19 cellular contexts compared by ENCODE assay signal in genomic region chr16:84246679-84247077, GRCh38. TPM values are rescaled to one million over a fixed set of nuclear protein-coding genes. Genes with fewer than 3 reads are reported as not detected.
DNase-seq lines count a peak whose midpoint lies in the region; ATAC-seq and TF ChIP-seq lines count a peak whose summit lies in the region.
"Had no signal": no experiment of that assay in that cellular context is flagged by ENCODE, and none has a peak within 500 bp of the region (broad histone marks: within the 10 kb centered on the region; RNA-seq: fewer than 3 reads in every experiment).

No MANE protein-coding gene starts in this region.

- no peaks in the 10 kb centered on the region for H3K9me3 Mint-ChIP-seq in progenitor cell of endocrine pancreas (ENCODE audit: low read depth)
- H3K9me3 Mint-ChIP-seq in activated CD8-positive, alpha-beta T cell treated with anti-CD3 and anti-CD28 coated beads, Interleukin-2, amount 10 ng/mL, durations not matched to agents 7 days and 5 days (ENCODE audit: insufficient read depth), result no peaks in the 10 kb centered on the region

- no peaks in the 10 kb centered on the region for H3K27me3 ChIP-seq in WERI-Rb-1 (ENCODE audit: insufficient read depth, low read depth, severe bottlenecking)
- H3K27me3 ChIP-seq: MG63 had no signal

- no peak for ATAC-seq in GM21529 (IDR thresholded peaks at IDR 0.05; ENCODE audit: unreplicated experiment)
- ATAC-seq in activated CD8-positive, alpha-beta T cell treated with anti-CD3 and anti-CD28 coated beads, Interleukin-2, amount 10 ng/mL, durations not matched to agents 7 days and 5 days, result no peak
- ATAC-seq in HG03097 (IDR thresholded peaks at IDR 0.05; ENCODE audit: low FRiP score, unreplicated experiment), result no peak
- ATAC-seq: GM12878 had no signal

- CTCF ChIA-PET in activated CD8-positive, alpha-beta T cell treated with anti-CD3 and anti-CD28 coated beads, Interleukin-2, amount 10 ng/mL, durations not matched to agents 7 days and 5 days (lab: Charles Lee), result no interaction called here

- H3K27me3 Mint-ChIP-seq in progenitor cell of endocrine pancreas, result peaks cover 16% of the 10 kb centered on the region
- H3K27me3 Mint-ChIP-seq in activated CD8-positive, alpha-beta T cell treated with anti-CD3 and anti-CD28 coated beads, Interleukin-2, amount 10 ng/mL, durations not matched to agents 7 days and 5 days (ENCODE audit: low read depth), result peaks cover 10% of the 10 kb centered on the region

- H3K4me1 Mint-ChIP-seq in progenitor cell of endocrine pancreas (ENCODE audit: low read depth), result no peaks in the 10 kb centered on the region
- H3K4me1 Mint-ChIP-seq in activated CD8-positive, alpha-beta T cell treated with anti-CD3 and anti-CD28 coated beads, Interleukin-2, amount 10 ng/mL, durations not matched to agents 7 days and 5 days (ENCODE audit: low read depth), result no peaks in the 10 kb centered on the region

- POLR2A ChIA-PET in activated CD8-positive, alpha-beta T cell treated with anti-CD3 and anti-CD28 coated beads, Interleukin-2, amount 10 ng/mL, durations not matched to agents 7 days and 5 days (lab: Charles Lee), result no interaction called here

- no peaks in the 10 kb centered on the region for H3K36me3 ChIP-seq in WERI-Rb-1
- H3K36me3 ChIP-seq: MG63 had no signal

- peak; percentile 16 for DNase-seq in NCI-H510A treated with DMSO at 0.1 percent for 48 hours (lab: John Stamatoyannopoulos, UW)
- no peak for DNase-seq in NCI-H510A (lab: John Stamatoyannopoulos, UW)
- peak; percentile 97 for DNase-seq in NCI-H524 treated with DMSO at 0.1 percent for 48 hours (lab: John Stamatoyannopoulos, UW)
- DNase-seq in WERI-Rb-1, result peak; percentile 48
- DNase-seq in progenitor cell of endocrine pancreas (ENCODE audit: low spot score, unreplicated experiment), result no peak
- no peak for DNase-seq in activated CD8-positive, alpha-beta T cell treated with anti-CD3 and anti-CD28 coated beads, Interleukin-2, amount 10 ng/mL, durations not matched to agents 7 days and 5 days
- DNase-seq: DMS79, MG63, NCI-H1417 treated with DMSO at 0.1 percent for 48 hours, NCI-H2081 treated with DMSO at 0.1 percent for 48 hours, NCI-H345, RPMI8226 had no signal

- peak overlapping the region; percentile 38 for H3K27ac Mint-ChIP-seq in progenitor cell of endocrine pancreas
- no peak overlapping the region for H3K27ac Mint-ChIP-seq in activated CD8-positive, alpha-beta T cell treated with anti-CD3 and anti-CD28 coated beads, Interleukin-2, amount 10 ng/mL, durations not matched to agents 7 days and 5 days

- H3K27ac ChIP-seq in WERI-Rb-1, result peak overlapping the region; percentile 89
- H3K27ac ChIP-seq: C4-2B, GM23248 had no signal

- TF ChIP-seq CTCF in WERI-Rb-1 (IDR thresholded peaks at IDR 0.05; ENCODE audit: low read depth, low read length) (no peak), progenitor cell of endocrine pancreas (IDR thresholded peaks at IDR 0.05; ENCODE audit: unreplicated experiment) (no peak)

- H3K9me3 ChIP-seq in WERI-Rb-1 (ENCODE audit: severe bottlenecking), result no peaks in the 10 kb centered on the region
- H3K9me3 ChIP-seq: MG63 had no signal

- no peak overlapping the region for H3K4me3 ChIP-seq in WERI-Rb-1 (ENCODE audit: low read depth, low read length)
- H3K4me3 ChIP-seq: GM12878, GM23248, MG63 had no signal

- H3K4me3 Mint-ChIP-seq in progenitor cell of endocrine pancreas (ENCODE audit: low read depth), result no peak overlapping the region
- no peak overlapping the region for H3K4me3 Mint-ChIP-seq in activated CD8-positive, alpha-beta T cell treated with anti-CD3 and anti-CD28 coated beads, Interleukin-2, amount 10 ng/mL, durations not matched to agents 7 days and 5 days

- no peaks in the 10 kb centered on the region for H3K36me3 Mint-ChIP-seq in progenitor cell of endocrine pancreas (ENCODE audit: insufficient read depth)
- H3K36me3 Mint-ChIP-seq in activated CD8-positive, alpha-beta T cell treated with anti-CD3 and anti-CD28 coated beads, Interleukin-2, amount 10 ng/mL, durations not matched to agents 7 days and 5 days (ENCODE audit: low read depth), result no peaks in the 10 kb centered on the region

RNA-seq across cellular contexts. Expression of gene KCNG4, which starts 6.9 kb away (rescaled TPM):
- total RNA-seq in progenitor cell of endocrine pancreas, result not detected in 2 replicates
- not detected for total RNA-seq in activated CD8-positive, alpha-beta T cell treated with anti-CD3 and anti-CD28 coated beads, Interleukin-2, amount 10 ng/mL, durations not matched to agents 7 days and 5 days
- total RNA-seq: G401, GM12878, GM23248 had no signal

RNA-seq across cellular contexts. Expression of gene WFDC1, which starts 48.0 kb away (rescaled TPM):
- 0.09 and 0.24 TPM in 2 replicates for total RNA-seq in progenitor cell of endocrine pancreas
- not detected for total RNA-seq in activated CD8-positive, alpha-beta T cell treated with anti-CD3 and anti-CD28 coated beads, Interleukin-2, amount 10 ng/mL, durations not matched to agents 7 days and 5 days
- total RNA-seq: A172, G401, GM12878 had no signal

RNA-seq across cellular contexts. Expression of gene ADAD2, which starts 55.7 kb away (rescaled TPM):
- total RNA-seq in progenitor cell of endocrine pancreas, result not detected in 2 replicates
- under 1 TPM in 1 of 2 experiments, not detected in 1; 0.18 TPM for total RNA-seq in activated CD8-positive, alpha-beta T cell treated with anti-CD3 and anti-CD28 coated beads, Interleukin-2, amount 10 ng/mL, durations not matched to agents 7 days and 5 days
- total RNA-seq: A172, G401, GM23248 had no signal

RNA-seq across cellular contexts. Expression of gene TAF1C, which starts 59.8 kb away (rescaled TPM):
- total RNA-seq in progenitor cell of endocrine pancreas, result 87.1 and 94.7 TPM in 2 replicates
- 10 to 100 TPM; 53.4 to 62.3 TPM for total RNA-seq in activated CD8-positive, alpha-beta T cell treated with anti-CD3 and anti-CD28 coated beads, Interleukin-2, amount 10 ng/mL, durations not matched to agents 7 days and 5 days

Comparison
In these comparisons a context has a peak if more than half of its experiments do, and no peak if none do; other contexts are left out.
1. DNase-seq: peak in NCI-H510A treated with DMSO at 0.1 percent for 48 hours (single experiment), NCI-H524 treated with DMSO at 0.1 percent for 48 hours (single experiment) and WERI-Rb-1 (single experiment); none in NCI-H510A (single experiment), progenitor cell of endocrine pancreas (single experiment) and activated CD8-positive, alpha-beta T cell treated with anti-CD3 and anti-CD28 coated beads, Interleukin-2, amount 10 ng/mL, durations not matched to agents 7 days and 5 days (single experiment).